In genomic region chr6:140897804-140898573, GRCh38 we compare ENCODE assay signal across 2 cellular contexts.
A peak's percentile ranks its signal among the peaks of the same experiment; 100 is the strongest.
TF ChIP-seq lines count a peak whose summit lies in the region.

No MANE protein-coding gene starts in this region.

TF ChIP-seq in HCT116, 20 proteins besides CTCF, POLR2A, EP300 and RAD21:
- TF ChIP-seq CBX3 (IDR thresholded peaks at IDR 0.05; ENCODE audit: low read depth) (0 out of 2 replicates have a peak, but pooled peaks have one; percentile 57), EZH2phosphoT487 (IDR thresholded peaks at IDR 0.05; ENCODE audit: borderline replicate concordance) (no peak), YY1 (IDR thresholded peaks at IDR 0.05; ENCODE audit: extremely low read depth, insufficient replicate concordance, low read depth, low read length) (peak; percentile 80), JUND (IDR thresholded peaks at IDR 0.05) (no peak), EGR1 (IDR thresholded peaks at IDR 0.05; ENCODE audit: low read depth) (no peak), EZH2 (IDR thresholded peaks at IDR 0.05) (no peak), MAX (IDR thresholded peaks at IDR 0.05) (peak; percentile 54), ZNF274 (IDR thresholded peaks at IDR 0.05; ENCODE audit: low read depth, low read length) (no peak), ATF3 (IDR thresholded peaks at IDR 0.05) (no peak), ELF1 (IDR thresholded peaks at IDR 0.05; ENCODE audit: borderline replicate concordance, low read depth) (0 out of 2 replicates have a peak, but pooled peaks have one; percentile 12), CEBPB (IDR thresholded peaks at IDR 0.05; ENCODE audit: low read depth) (no peak), SIN3A (IDR thresholded peaks at IDR 0.05; ENCODE audit: low read depth) (peak; percentile 64; the same call in 1 of the 2 replicates), SRF (IDR thresholded peaks at IDR 0.05; ENCODE audit: low read depth) (no peak), SP1 (IDR thresholded peaks at IDR 0.05; ENCODE audit: low read depth) (peak; percentile 34; the same call in 1 of the 2 replicates), REST (IDR thresholded peaks at IDR 0.05; ENCODE audit: low read depth) (no peak), ZFX (IDR thresholded peaks at IDR 0.05) (peak; percentile 28; the same call in 1 of the 2 replicates), FOSL1 (IDR thresholded peaks at IDR 0.05; ENCODE audit: low read depth) (no peak), TCF7L2 (IDR thresholded peaks at IDR 0.05; ENCODE audit: borderline replicate concordance, extremely low read depth, insufficient read depth, insufficient read length) (no peak), ZBTB33 (IDR thresholded peaks at IDR 0.05; ENCODE audit: extremely low read depth, insufficient replicate concordance, low read length) (no peak), POLR2AphosphoS5 (IDR thresholded peaks at IDR 0.05; ENCODE audit: low read depth, low read length) (peak; percentile 92)

TF ChIP-seq in K562, 482 proteins besides CTCF, POLR2A, EP300 and RAD21 (continues in another document):
- TF ChIP-seq NR2C2 (CRISPR knock-in tag; IDR thresholded peaks at IDR 0.05) (peak; percentile 81; the same call in 1 of the 2 replicates), NR2C2 (tag; IDR thresholded peaks at IDR 0.05) (peak; percentile 91), ZNF146 (CRISPR knock-in tag; IDR thresholded peaks at IDR 0.05; ENCODE audit: unreplicated experiment) (no peak), SUPT5H (IDR thresholded peaks at IDR 0.05) (peak; percentile 63), EP400 (IDR thresholded peaks at IDR 0.05) (0 out of 2 replicates have a peak, but pooled peaks have one; percentile 44), ETV1 (tag; conservative IDR thresholded peaks at IDR 0.05; ENCODE audit: low read depth) (0 out of 2 replicates have a peak, but pooled peaks have one; percentile 26), ZNF41 (CRISPR knock-in tag; conservative IDR thresholded peaks at IDR 0.05) (no peak), CEBPG (CRISPR knock-in tag; IDR thresholded peaks at IDR 0.05) (no peak), CEBPG (tag; conservative IDR thresholded peaks at IDR 0.05 in 1 of 2, IDR thresholded peaks at IDR 0.05 in 1 of 2) (no peak), TAF1 (IDR thresholded peaks at IDR 0.05; ENCODE audit: control insufficient read depth, extremely low read depth, insufficient read depth, low read length, severe bottlenecking) (peak; percentile 39), MECOM (CRISPR knock-in tag; IDR thresholded peaks at IDR 0.05) (no peak), PHF8 (IDR thresholded peaks at IDR 0.05; ENCODE audit: borderline replicate concordance, low read length) (peak; percentile 78; the same call in 1 of the 2 replicates), PRMT5 (CRISPR knock-in tag; IDR thresholded peaks at IDR 0.05) (no peak), ZNF766 (CRISPR knock-in tag; conservative IDR thresholded peaks at IDR 0.05) (no peak), NUFIP1 (IDR thresholded peaks at IDR 0.05; ENCODE audit: partially characterized antibody) (no peak), THRA (IDR thresholded peaks at IDR 0.05) (no peak), SPI1 (IDR thresholded peaks at IDR 0.05; ENCODE audit: borderline replicate concordance, low read depth, low read length) (0 out of 2 replicates have a peak, but pooled peaks have one; percentile 15), RBFOX2 (IDR thresholded peaks at IDR 0.05; ENCODE audit: low read depth, low read length) (peak; percentile 23; the same call in 1 of the 2 replicates), CREB3L1 (IDR thresholded peaks at IDR 0.05; ENCODE audit: borderline replicate concordance, low read depth) (no peak), ZFX (CRISPR knock-in tag; IDR thresholded peaks at IDR 0.05) (peak; percentile 54), ARID4B (CRISPR knock-in tag; IDR thresholded peaks at IDR 0.05) (peak; percentile 75), MXI1 (IDR thresholded peaks at IDR 0.05; ENCODE audit: low read depth, low read length) (no peak), NR4A1 (CRISPR knock-in tag; IDR thresholded peaks at IDR 0.05) (no peak), NR4A1 (tag; IDR thresholded peaks at IDR 0.05) (no peak), MAX (CRISPR knock-in tag; IDR thresholded peaks at IDR 0.05) (peak; percentile 53; the same call in 1 of the 2 replicates), TBP (optimal IDR thresholded peaks at IDR 0.05; ENCODE audit: low read depth, low read length) (no peak), ZNF274 (IDR thresholded peaks at IDR 0.05; ENCODE audit: borderline replicate concordance, low read depth, low read length) (no peak), GABPA (tag; conservative IDR thresholded peaks at IDR 0.05; ENCODE audit: low read depth) (peak; percentile 72), SNAPC5 (CRISPR knock-in tag; IDR thresholded peaks at IDR 0.05) (no peak), ZNF696 (CRISPR knock-in tag; conservative IDR thresholded peaks at IDR 0.05) (no peak), ZNF512 (tag; IDR thresholded peaks at IDR 0.05) (0 out of 2 replicates have a peak, but pooled peaks have one; percentile 29), HDAC2 (IDR thresholded peaks at IDR 0.05) (0 out of 2 replicates have a peak, but pooled peaks have one; percentile 11), POLR2B (IDR thresholded peaks at IDR 0.05; ENCODE audit: low read depth, partially characterized antibody) (peak; percentile 62), SP1 (CRISPR knock-in tag; IDR thresholded peaks at IDR 0.05) (0 out of 2 replicates have a peak, but pooled peaks have one; percentile 57), MNT (conservative IDR thresholded peaks at IDR 0.05) (0 out of 4 replicates have a peak, but pooled peaks of 1 of the 2 experiments have one; percentile 36), RBM39 (optimal IDR thresholded peaks at IDR 0.05; ENCODE audit: low read depth, low read length) (no peak), FOXK1 (CRISPR knock-in tag; IDR thresholded peaks at IDR 0.05; ENCODE audit: borderline replicate concordance) (no peak), ZNF311 (CRISPR knock-in tag; IDR thresholded peaks at IDR 0.05) (0 out of 2 replicates have a peak, but pooled peaks have one; percentile 35), ZNF197 (CRISPR knock-in tag; IDR thresholded peaks at IDR 0.05; ENCODE audit: low read depth) (no peak), ETV5 (CRISPR knock-in tag; IDR thresholded peaks at IDR 0.05; ENCODE audit: low read depth) (0 out of 2 replicates have a peak, but pooled peaks have one; percentile 39), LCOR (CRISPR knock-in tag; IDR thresholded peaks at IDR 0.05) (no peak), CXXC5 (CRISPR knock-in tag; IDR thresholded peaks at IDR 0.05) (0 out of 2 replicates have a peak, but pooled peaks have one; percentile 19), ZNF212 (CRISPR knock-in tag; IDR thresholded peaks at IDR 0.05) (no peak), VEZF1 (CRISPR knock-in tag; IDR thresholded peaks at IDR 0.05) (peak; percentile 61), SOX6 (IDR thresholded peaks at IDR 0.05) (no peak), NR2C1 (IDR thresholded peaks at IDR 0.05) (peak; percentile 81), NR2C1 (tag; IDR thresholded peaks at IDR 0.05) (peak; percentile 85), MAZ (CRISPR knock-in tag; conservative IDR thresholded peaks at IDR 0.05 in 1 of 2, IDR thresholded peaks at IDR 0.05 in 1 of 2) (peak in 1 of 2 experiments; percentile 52; a peak in 1 of 4 replicates), SMAD1 (IDR thresholded peaks at IDR 0.05; ENCODE audit: low read depth, low read length, partially characterized antibody) (peak; percentile 20), TFAP4 (CRISPR knock-in tag; IDR thresholded peaks at IDR 0.05; ENCODE audit: borderline replicate concordance) (peak; percentile 52; the same call in 1 of the 2 replicates), KDM5B (IDR thresholded peaks at IDR 0.05; ENCODE audit: insufficient replicate concordance, low read depth, low read length) (peak; percentile 71)
